ENCODE assay signal across 17 cellular contexts in the genomic region with DNA sequence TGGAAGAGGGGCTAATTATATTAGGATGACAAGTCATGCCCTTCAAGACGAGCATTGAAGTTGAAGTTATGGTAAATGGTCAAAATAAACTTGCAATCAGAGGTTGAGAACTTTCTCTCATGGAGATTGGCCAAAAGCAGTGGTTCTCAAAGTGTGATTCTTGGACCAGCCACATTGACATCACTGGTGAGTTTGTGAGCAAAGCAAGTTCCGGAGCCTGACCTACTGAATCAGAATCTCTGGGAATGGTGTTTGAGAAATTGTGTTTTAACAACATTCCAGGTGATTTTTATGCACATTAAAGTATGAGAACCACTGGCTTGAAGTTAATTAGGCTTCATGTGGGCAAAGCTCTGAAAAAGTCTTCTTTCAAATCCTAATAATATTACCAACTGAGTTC.
"Had no signal": no experiment of that assay in that cellular context is flagged by ENCODE, and none has a peak within 500 bp of the region (broad histone marks: within the 10 kb centered on the region; RNA-seq: fewer than 3 reads in every experiment).

No MANE protein-coding gene starts in this region.

- H3K36me3 Mint-ChIP-seq: activated naive CD8-positive, alpha-beta T cell treated with anti-CD3 and anti-CD28 coated beads for 36 hours; stimulated activated naive B cell treated with anti-CD40 and anti-IgM and Interleukin-4, amounts not matched to agents 10 μg/mL and 1 μg/mL and 100 μg/mL, for 72 hours had no signal

- H3K27ac ChIP-seq: coronary artery, ovary, psoas muscle, upper lobe of right lung, WERI-Rb-1 had no signal

- H3K79me2 ChIP-seq: hepatocyte had no signal

- H3K9me3 ChIP-seq: ovary, psoas muscle, upper lobe of right lung had no signal

- H3K36me3 ChIP-seq: ovary, upper lobe of right lung, WERI-Rb-1 had no signal

- H3K4me1 ChIP-seq: psoas muscle, upper lobe of right lung had no signal

- H3K27me3 ChIP-seq: ovary, upper lobe of right lung had no signal

- ATAC-seq: esophagus mucosa; left cardiac atrium; psoas muscle; stimulated activated naive B cell treated with anti-CD40 and anti-IgM and Interleukin-4, amounts not matched to agents 10 μg/mL and 1 μg/mL and 100 μg/mL, for 72 hours; upper lobe of right lung had no signal

- H3K27ac Mint-ChIP-seq: activated naive CD8-positive, alpha-beta T cell treated with anti-CD3 and anti-CD28 coated beads for 36 hours; activated T-helper 1 cell treated with anti-CD3 and anti-CD28 coated beads, Interleukin-12 subunit alpha, Interleukin-12 subunit beta, Interleukin-2, Interleukin-4 antibody, amounts not matched to agents 30 ng/mL and 10 ng/mL and 1 ng/mL, durations not matched to agents 14 hours and 24 hours and 36 hours; nephron progenitor cell; stimulated activated naive B cell treated with anti-CD40 and anti-IgM and Interleukin-4, amounts not matched to agents 10 μg/mL and 1 μg/mL and 100 μg/mL, for 72 hours had no signal

- H3K4me1 Mint-ChIP-seq: activated naive CD8-positive, alpha-beta T cell treated with anti-CD3 and anti-CD28 coated beads for 36 hours; central memory CD8-positive, alpha-beta T cell; stimulated activated naive B cell treated with anti-CD40 and anti-IgM and Interleukin-4, amounts not matched to agents 10 μg/mL and 1 μg/mL and 100 μg/mL, for 72 hours had no signal

- DNase-seq: activated CD4-positive, alpha-beta T cell treated with anti-CD3 and anti-CD28 coated beads for 1 hour; activated naive CD4-positive, alpha-beta T cell; activated naive CD8-positive, alpha-beta T cell treated with anti-CD3 and anti-CD28 coated beads for 36 hours; left cardiac atrium; midbrain; nephron progenitor cell; ovary; psoas muscle; stimulated activated naive B cell treated with anti-CD40 and anti-IgM and Interleukin-4, amounts not matched to agents 10 μg/mL and 1 μg/mL and 100 μg/mL, for 72 hours; upper lobe of right lung; WERI-Rb-1 had no signal

- H3K4me3 Mint-ChIP-seq: activated naive CD8-positive, alpha-beta T cell treated with anti-CD3 and anti-CD28 coated beads for 36 hours; activated T-helper 1 cell treated with anti-CD3 and anti-CD28 coated beads, Interleukin-12 subunit alpha, Interleukin-12 subunit beta, Interleukin-2, Interleukin-4 antibody, amounts not matched to agents 30 ng/mL and 10 ng/mL and 1 ng/mL, durations not matched to agents 14 hours and 24 hours and 36 hours; central memory CD8-positive, alpha-beta T cell; nephron progenitor cell; stimulated activated naive B cell treated with anti-CD40 and anti-IgM and Interleukin-4, amounts not matched to agents 10 μg/mL and 1 μg/mL and 100 μg/mL, for 72 hours had no signal

- H3K9me3 Mint-ChIP-seq: activated naive CD8-positive, alpha-beta T cell treated with anti-CD3 and anti-CD28 coated beads for 36 hours; activated T-helper 1 cell treated with anti-CD3 and anti-CD28 coated beads, Interleukin-12 subunit alpha, Interleukin-12 subunit beta, Interleukin-2, Interleukin-4 antibody, amounts not matched to agents 30 ng/mL and 10 ng/mL and 1 ng/mL, durations not matched to agents 14 hours and 24 hours and 36 hours; central memory CD8-positive, alpha-beta T cell; nephron progenitor cell; stimulated activated naive B cell treated with anti-CD40 and anti-IgM and Interleukin-4, amounts not matched to agents 10 μg/mL and 1 μg/mL and 100 μg/mL, for 72 hours had no signal

- H3K4me3 ChIP-seq: coronary artery, hepatocyte, lung, ovary, psoas muscle, upper lobe of right lung had no signal
